ENCODE assay signal across 8 cellular contexts in genomic region chr14:100709252-100709955, GRCh38. TPM values are rescaled to one million over a fixed set of nuclear protein-coding genes. Genes with fewer than 3 reads are reported as not detected.
DNase-seq lines count a peak whose midpoint lies in the region; ATAC-seq and TF ChIP-seq lines count a peak whose summit lies in the region.

No MANE protein-coding gene starts in this region.

- CTCF ChIA-PET in activated CD8-positive, alpha-beta memory T cell treated with anti-CD3 and anti-CD28 coated beads, Interleukin-2, amount 10 ng/mL, durations not matched to agents 7 days and 5 days (lab: Charles Lee) = no interaction called here

- H3K9me3 Mint-ChIP-seq in activated CD8-positive, alpha-beta memory T cell treated with anti-CD3 and anti-CD28 coated beads, Interleukin-2, amount 10 ng/mL, durations not matched to agents 7 days and 5 days (ENCODE audit: low read depth) = no peaks in the 10 kb centered on the region
- peaks cover 0 to 2% (median 0%) of the 10 kb centered on the region in 6 donors for H3K9me3 Mint-ChIP-seq in immature natural killer cell

- H3K9me3 ChIP-seq in tibial artery = no peaks in the 10 kb centered on the region

- H3K27ac ChIP-seq in tibial artery = no peak overlapping the region

- no peaks in the 10 kb centered on the region for H3K36me3 Mint-ChIP-seq in activated CD8-positive, alpha-beta memory T cell treated with anti-CD3 and anti-CD28 coated beads, Interleukin-2, amount 10 ng/mL, durations not matched to agents 7 days and 5 days
- no peaks in the 10 kb centered on the region for H3K36me3 Mint-ChIP-seq in immature natural killer cell

- H3K36me3 ChIP-seq in tibial artery = no peaks in the 10 kb centered on the region

- in situ Hi-C loops in astrocyte of the spinal cord (cut with HindIII; ENCODE audit: low sequenced_read_pairs) = no loop called here

- H3K27ac Mint-ChIP-seq in activated CD8-positive, alpha-beta memory T cell treated with anti-CD3 and anti-CD28 coated beads, Interleukin-2, amount 10 ng/mL, durations not matched to agents 7 days and 5 days = no peak overlapping the region
- no peak overlapping the region for H3K27ac Mint-ChIP-seq in immature natural killer cell

- ATAC-seq in activated CD8-positive, alpha-beta memory T cell treated with anti-CD3 and anti-CD28 coated beads, Interleukin-2, amount 10 ng/mL, durations not matched to agents 7 days and 5 days = no peak

- H3K4me1 ChIP-seq in tibial artery = peaks cover 0 to 13% (median 8%) of the 10 kb centered on the region in 4 donors

- H3K4me1 Mint-ChIP-seq in activated CD8-positive, alpha-beta memory T cell treated with anti-CD3 and anti-CD28 coated beads, Interleukin-2, amount 10 ng/mL, durations not matched to agents 7 days and 5 days = no peaks in the 10 kb centered on the region
- no peaks in the 10 kb centered on the region for H3K4me1 Mint-ChIP-seq in immature natural killer cell

- H3K27me3 Mint-ChIP-seq in activated CD8-positive, alpha-beta memory T cell treated with anti-CD3 and anti-CD28 coated beads, Interleukin-2, amount 10 ng/mL, durations not matched to agents 7 days and 5 days = peaks cover 15% of the 10 kb centered on the region
- H3K27me3 Mint-ChIP-seq in immature natural killer cell (ENCODE audit: low read depth in 3 of 3) = peaks cover 2 to 8% (median 4%) of the 10 kb centered on the region in 3 donors

- peak; percentile 72 for TF ChIP-seq CTCF in astrocyte of the spinal cord (IDR thresholded peaks at IDR 0.05; ENCODE audit: low read depth, low read length)
- peak; percentile 51 to 63 for TF ChIP-seq CTCF in tibial artery (IDR thresholded peaks at IDR 0.05)

- H3K4me3 ChIP-seq in astrocyte of the spinal cord (ENCODE audit: low read depth, low read length) (peak overlapping the region; percentile 20), tibial artery (peak overlapping the region in 1 of 2 donors; percentile 25)

- peak; percentile 65 for DNase-seq in activated CD8-positive, alpha-beta memory T cell treated with anti-CD3 and anti-CD28 coated beads for 24 hours
- DNase-seq in activated CD8-positive, alpha-beta memory T cell treated with anti-CD3 and anti-CD28 coated beads, Interleukin-2, amount 10 ng/mL, durations not matched to agents 7 days and 5 days = no peak
- peak; percentile 33 for DNase-seq in astrocyte of the spinal cord (ENCODE audit: low read depth, low spot score)
- peak in 2 of 3 donors; percentile 4 to 14 for DNase-seq in immature natural killer cell
- no peak for DNase-seq in tibial artery
- DNase-seq in DMS 273 (lab: John Stamatoyannopoulos, UW; ENCODE audit: unreplicated experiment) = no peak
- no peak for DNase-seq in NCI-H1417 (lab: John Stamatoyannopoulos, UW)
- no peak for DNase-seq in NCI-H510A (lab: John Stamatoyannopoulos, UW)

- intact Hi-C loops in tibial artery (cut with DNase I; ENCODE audit: low total_unique reads) = no loop called here

- H3K4me3 Mint-ChIP-seq in activated CD8-positive, alpha-beta memory T cell treated with anti-CD3 and anti-CD28 coated beads, Interleukin-2, amount 10 ng/mL, durations not matched to agents 7 days and 5 days = no peak overlapping the region
- no peak overlapping the region for H3K4me3 Mint-ChIP-seq in immature natural killer cell

- H3K27me3 ChIP-seq in tibial artery = peaks cover 0 to 91% of the 10 kb centered on the region in 2 donors

RNA-seq across cellular contexts. Expression of gene DLK1, which starts 17.3 kb away (rescaled TPM):
- not detected for total RNA-seq in activated CD8-positive, alpha-beta memory T cell treated with anti-CD3 and anti-CD28 coated beads, Interleukin-2, amount 10 ng/mL, durations not matched to agents 7 days and 5 days
- polyA plus RNA-seq in immature natural killer cell = not detected

Comparison
In these comparisons a context has a peak if more than half of its experiments do, and no peak if none do; other contexts are left out.
1. DNase-seq: peak in activated CD8-positive, alpha-beta memory T cell treated with anti-CD3 and anti-CD28 coated beads for 24 hours (single experiment), astrocyte of the spinal cord (single experiment) and immature natural killer cell (2 of 3); none in activated CD8-positive, alpha-beta memory T cell treated with anti-CD3 and anti-CD28 coated beads, Interleukin-2, amount 10 ng/mL, durations not matched to agents 7 days and 5 days (single experiment), tibial artery (0 of 2), DMS 273 (single experiment), NCI-H1417 (0 of 3) and NCI-H510A (single experiment).